ENCODE assay signal across 16 cellular contexts in the genomic region with DNA sequence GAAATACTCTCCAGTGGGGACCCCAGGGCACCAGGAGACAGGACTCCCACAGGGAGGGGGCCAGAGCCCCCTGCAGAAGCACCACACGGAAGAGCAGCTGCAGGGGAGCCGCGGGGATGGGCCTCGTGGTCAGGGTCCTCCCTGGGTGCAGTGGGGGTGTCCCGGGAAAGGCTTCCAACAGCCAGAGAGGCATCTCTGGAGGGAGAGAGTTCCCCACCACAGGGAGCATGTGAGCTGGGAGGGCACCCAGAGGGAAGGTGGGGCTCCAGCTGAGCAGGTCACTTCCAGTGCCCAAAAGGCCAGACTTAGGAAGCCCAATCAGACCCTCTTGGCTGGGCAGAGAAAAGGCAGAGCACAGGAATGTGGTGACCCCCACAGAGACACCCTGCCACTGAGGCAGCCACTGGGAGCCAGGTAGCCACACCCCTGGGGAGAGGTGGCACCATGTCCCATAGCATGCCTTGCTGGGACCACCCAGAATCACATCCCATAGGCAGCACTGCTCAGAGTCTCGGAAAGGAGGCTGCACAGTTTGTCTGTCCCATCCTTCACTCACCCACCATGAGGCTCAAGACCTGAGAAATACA. TPM values are rescaled to one million over a fixed set of nuclear protein-coding genes. Genes with fewer than 3 reads are reported as not detected.
DNase-seq lines count a peak whose midpoint lies in the region; ATAC-seq and TF ChIP-seq lines count a peak whose summit lies in the region.
"Had no signal": no experiment of that assay in that cellular context is flagged by ENCODE, and none has a peak within 500 bp of the region (broad histone marks: within the 10 kb centered on the region; RNA-seq: fewer than 3 reads in every experiment).

No MANE protein-coding gene starts in this region.

- ATAC-seq in right cardiac atrium (peak; percentile 15 to 27), Right ventricle myocardium inferior (no peak), RWPE2 (ENCODE audit: low read depth) (no peak), lung (ENCODE audit: insufficient read depth, low FRiP score) (no peak), HG03442 (IDR thresholded peaks at IDR 0.05; ENCODE audit: unreplicated experiment) (no peak), GM19467 (IDR thresholded peaks at IDR 0.05; ENCODE audit: unreplicated experiment) (no peak)
- ATAC-seq: GM23338, HepG2 had no signal

- H3K36me3 ChIP-seq in RWPE2 (ENCODE audit: low read depth): no peaks in the 10 kb centered on the region
- no peaks in the 10 kb centered on the region for H3K36me3 ChIP-seq in lung (ENCODE audit: control insufficient read depth in 2 of 2, insufficient read depth in 2 of 2, low read length in 2 of 2)
- no peaks in the 10 kb centered on the region for H3K36me3 ChIP-seq in sigmoid colon
- H3K36me3 ChIP-seq: BLaER1 had no signal

- H3K9me3 ChIP-seq in right cardiac atrium (ENCODE audit: control insufficient read depth, low read length) (no peaks in the 10 kb centered on the region), RWPE2 (ENCODE audit: severe bottlenecking) (no peaks in the 10 kb centered on the region), lung (ENCODE audit: control insufficient read depth in 2 of 2, insufficient read depth in 1 of 2, low read length in 1 of 2) (no peaks in the 10 kb centered on the region), sigmoid colon (no peaks in the 10 kb centered on the region)
- H3K9me3 ChIP-seq: BLaER1 had no signal

- no peak for TF ChIP-seq EP300 in sigmoid colon (IDR thresholded peaks at IDR 0.05)

- no peak overlapping the region for H3K4me3 ChIP-seq in right cardiac atrium (ENCODE audit: low read length)
- H3K4me3 ChIP-seq in RWPE2 (ENCODE audit: severe bottlenecking): no peak overlapping the region
- peak overlapping the region; percentile 5 for H3K4me3 ChIP-seq in lung
- H3K4me3 ChIP-seq in sigmoid colon: no peak overlapping the region
- H3K4me3 ChIP-seq: BLaER1, GM23338 had no signal

- no peak overlapping the region for H3K27ac ChIP-seq in right cardiac atrium (ENCODE audit: low read length)
- no peak overlapping the region for H3K27ac ChIP-seq in RWPE2 (ENCODE audit: poor library complexity, severe bottlenecking)
- H3K27ac ChIP-seq in lung (ENCODE audit: low read depth in 1 of 2, low read length in 1 of 2): no peak overlapping the region
- H3K27ac ChIP-seq in sigmoid colon: no peak overlapping the region
- H3K27ac ChIP-seq: BLaER1 had no signal

- 70% methylated on average over 6 of the region's 6 CpGs for WGBS in right cardiac atrium
- 76 to 83% methylated on average over 6 of the region's 6 CpGs for WGBS in lung, 2 donors
- 73 to 91% methylated on average over 6 of the region's 6 CpGs for WGBS in sigmoid colon, 2 donors

- H3K4me1 ChIP-seq in right cardiac atrium (ENCODE audit: control insufficient read depth, insufficient read depth, low read length) (no peaks in the 10 kb centered on the region), RWPE2 (ENCODE audit: insufficient read depth, poor library complexity, severe bottlenecking) (no peaks in the 10 kb centered on the region), lung (ENCODE audit: control insufficient read depth in 2 of 2, insufficient read depth in 2 of 2, low read length in 2 of 2) (no peaks in the 10 kb centered on the region), sigmoid colon (peaks cover 0 to 14% (median 3%) of the 10 kb centered on the region in 4 donors)
- H3K4me1 ChIP-seq: BLaER1 had no signal

- no peaks in the 10 kb centered on the region for H3K27me3 ChIP-seq in right cardiac atrium (ENCODE audit: control insufficient read depth, insufficient read depth)
- no peaks in the 10 kb centered on the region for H3K27me3 ChIP-seq in RWPE2 (ENCODE audit: insufficient read depth, poor library complexity, severe bottlenecking)
- no peaks in the 10 kb centered on the region for H3K27me3 ChIP-seq in lung (ENCODE audit: control insufficient read depth, insufficient read depth)
- H3K27me3 ChIP-seq in sigmoid colon: no peaks in the 10 kb centered on the region
- H3K27me3 ChIP-seq: BLaER1 had no signal

- DNase-seq in right cardiac atrium: no peak
- no peak for DNase-seq in Right ventricle myocardium inferior (ENCODE audit: missing footprints)
- DNase-seq in RWPE2 (ENCODE audit: low spot score): peak; percentile 31
- DNase-seq in lung (ENCODE audit: low spot score): no peak
- DNase-seq in sigmoid colon: peak; percentile 59
- no peak for DNase-seq in NCI-H2029 treated with DMSO at 0.1 percent for 48 hours (lab: John Stamatoyannopoulos, UW)
- DNase-seq: 8988T; AML-193; CD4-positive, CD25-positive, alpha-beta regulatory T cell; GF-D8; H9 had no signal

- intact Hi-C loops in right cardiac atrium (cut with DNase I) (no loop called here), Right ventricle myocardium inferior (cut with DNase I) (loop anchor here (10.0 kb wide), 1 partner anchor 89 kb away; no protein-coding TSS in a partner anchor), sigmoid colon (cut with DNase I) (no loop called here)

- TF ChIP-seq POLR2A in sigmoid colon (IDR thresholded peaks at IDR 0.05): no peak

- TF ChIP-seq CTCF in RWPE2 (IDR thresholded peaks at IDR 0.05; ENCODE audit: poor library complexity, severe bottlenecking): no peak
- no peak for TF ChIP-seq CTCF in lung (IDR thresholded peaks at IDR 0.05; ENCODE audit: control extremely low read depth, extremely low read depth)
- no peak for TF ChIP-seq CTCF in sigmoid colon (IDR thresholded peaks at IDR 0.05)

RNA-seq across cellular contexts. Expression of gene LMO1, which starts 49.9 kb away (rescaled TPM):
- total RNA-seq in right cardiac atrium (under 1 TPM in 1 of 4 donors, not detected in 3; 0.51 TPM), Right ventricle myocardium inferior (3.6 TPM), lung (under 1 TPM; 0.26 to 0.34 TPM), sigmoid colon (1 to 10 TPM in 1 of 4 donors, under 1 TPM in 1, not detected in 2; 0.66 to 1.8 TPM)
- polyA plus RNA-seq in right cardiac atrium (0.34 TPM), lung (not detected), sigmoid colon (under 1 TPM in 1 of 3 donors, not detected in 2; 0.04 TPM)
- total RNA-seq: CD4-positive, CD25-positive, alpha-beta regulatory T cell; GM23338; HepG2 had no signal
- polyA plus RNA-seq: HepG2 had no signal

Comparison
In these comparisons a context has a peak if more than half of its experiments do, and no peak if none do; other contexts are left out.
1. ATAC-seq: peak in right cardiac atrium (2 of 2); none in Right ventricle myocardium inferior (single experiment), RWPE2 (single experiment), lung (single experiment), HG03442 (single experiment) and GM19467 (single experiment).
2. DNase-seq: peak in RWPE2 (single experiment) and sigmoid colon (single experiment); none in right cardiac atrium (0 of 3), Right ventricle myocardium inferior (single experiment), lung (single experiment) and NCI-H2029 treated with DMSO at 0.1 percent for 48 hours (single experiment).